Comparison of ENCODE assay signal across 16 cellular contexts in the genomic region with DNA sequence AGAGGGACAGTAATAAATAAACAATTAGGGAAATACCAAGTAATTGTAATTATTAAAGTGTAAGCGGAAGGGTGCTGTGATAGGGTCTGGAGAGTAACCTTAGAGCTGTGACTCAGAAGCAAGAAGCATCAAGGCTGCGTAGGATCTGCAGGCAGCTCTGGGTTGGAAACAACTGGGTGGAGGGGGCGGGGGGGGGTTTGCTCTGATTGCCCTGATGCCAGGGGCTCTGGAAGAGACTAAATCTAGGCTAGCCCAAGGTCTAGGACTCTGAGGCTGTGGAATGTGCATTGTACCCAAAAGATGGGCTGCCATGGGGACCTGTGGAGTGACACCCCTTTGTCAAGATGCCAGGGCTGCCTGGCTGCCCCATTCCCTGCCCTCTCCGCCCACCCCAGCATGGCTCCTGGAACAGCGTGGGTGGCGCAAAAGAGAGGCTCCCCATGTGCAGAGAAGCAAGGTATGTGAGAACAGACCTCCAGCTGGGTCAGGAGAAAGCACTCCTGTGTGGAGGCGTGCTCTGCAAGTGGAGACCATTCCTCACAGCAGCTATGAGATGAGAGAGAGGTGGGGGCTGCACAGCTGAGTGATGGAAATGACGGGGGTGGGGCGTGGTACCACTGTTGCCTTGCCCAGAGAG.
DNase-seq lines count a peak whose midpoint lies in the region; ATAC-seq and TF ChIP-seq lines count a peak whose summit lies in the region.
"Had no signal": no experiment of that assay in that cellular context is flagged by ENCODE, and none has a peak within 500 bp of the region (broad histone marks: within the 10 kb centered on the region; RNA-seq: fewer than 3 reads in every experiment).

No MANE protein-coding gene starts in this region.

- peaks cover 7% of the 10 kb centered on the region; the same call in 1 of the 2 replicates for H3K4me1 ChIP-seq in HUES48 (ENCODE audit: control insufficient read depth, insufficient read depth, low read length)
- H3K4me1 ChIP-seq in tibial artery = peaks cover 0 to 83% (median 51%) of the 10 kb centered on the region in 4 donors

- intact Hi-C loops in head of caudate nucleus (cut with DNase I) = no loop called here
- intact Hi-C loops in tibial artery (cut with DNase I; ENCODE audit: low total_unique reads) = no loop called here

- peak overlapping the region; percentile 64 for H3K27ac ChIP-seq in HUES48 (ENCODE audit: low read depth, low read length)
- peak overlapping the region; percentile 51 for H3K27ac ChIP-seq in angular gyrus (ENCODE audit: low read depth, low read length)
- peak overlapping the region; percentile 80 to 81 for H3K27ac ChIP-seq in tibial artery
- H3K27ac ChIP-seq: PC-9 had no signal

- no peak overlapping the region for H3K4me3 ChIP-seq in HUES48 (ENCODE audit: low read depth, low read length)
- H3K4me3 ChIP-seq in tibial artery = no peak overlapping the region
- H3K4me3 ChIP-seq: PC-9 had no signal

- no peak for TF ChIP-seq CTCF in tibial artery (IDR thresholded peaks at IDR 0.05)

- no peak overlapping the region for H3K9ac ChIP-seq in HUES48 (ENCODE audit: low read depth, low read length)

- no peaks in the 10 kb centered on the region for H3K36me3 ChIP-seq in HUES48 (ENCODE audit: control insufficient read depth, insufficient read depth, low read length)
- no peaks in the 10 kb centered on the region for H3K36me3 ChIP-seq in tibial artery

- H3K27me3 ChIP-seq in HUES48 (ENCODE audit: control insufficient read depth, insufficient read depth, low read length) (no peaks in the 10 kb centered on the region), tibial artery (no peaks in the 10 kb centered on the region)

- peak; percentile 40 to 91 (median 78) for DNase-seq in head of caudate nucleus
- no peak for DNase-seq in tibial artery
- no peak for DNase-seq in NOMO-1 treated with dmso at 0.1 percent for 144 hours (lab: John Stamatoyannopoulos, UW; ENCODE audit: unreplicated experiment)
- DNase-seq: ACHN, C1 segment of cervical spinal cord, DMS79, HCEC 1CT, NCI-H1694 treated with DMSO at 0.1 percent for 48 hours, NCI-H2107, NCI-H226, NCI-H524, PC-9 had no signal

- H3K9me3 ChIP-seq in HUES48 (ENCODE audit: control insufficient read depth, insufficient read depth, low read length) (no peaks in the 10 kb centered on the region), tibial artery (no peaks in the 10 kb centered on the region)

- no peak for ATAC-seq in GM18511 (IDR thresholded peaks at IDR 0.05; ENCODE audit: unreplicated experiment)
- ATAC-seq in HG02938 (IDR thresholded peaks at IDR 0.05; ENCODE audit: unreplicated experiment) = no peak

Comparison
In these comparisons a context has a peak if more than half of its experiments do, and no peak if none do; other contexts are left out.
1. DNase-seq: peak in head of caudate nucleus (42 of 42); none in tibial artery (0 of 2) and NOMO-1 treated with dmso at 0.1 percent for 144 hours (single experiment).
2. Peak in every context shown above with its lines, with median percentiles within 50 percentile points of each other: H3K27ac ChIP-seq.